ENCODE assay signal across 1 cellular context in the genomic region with DNA sequence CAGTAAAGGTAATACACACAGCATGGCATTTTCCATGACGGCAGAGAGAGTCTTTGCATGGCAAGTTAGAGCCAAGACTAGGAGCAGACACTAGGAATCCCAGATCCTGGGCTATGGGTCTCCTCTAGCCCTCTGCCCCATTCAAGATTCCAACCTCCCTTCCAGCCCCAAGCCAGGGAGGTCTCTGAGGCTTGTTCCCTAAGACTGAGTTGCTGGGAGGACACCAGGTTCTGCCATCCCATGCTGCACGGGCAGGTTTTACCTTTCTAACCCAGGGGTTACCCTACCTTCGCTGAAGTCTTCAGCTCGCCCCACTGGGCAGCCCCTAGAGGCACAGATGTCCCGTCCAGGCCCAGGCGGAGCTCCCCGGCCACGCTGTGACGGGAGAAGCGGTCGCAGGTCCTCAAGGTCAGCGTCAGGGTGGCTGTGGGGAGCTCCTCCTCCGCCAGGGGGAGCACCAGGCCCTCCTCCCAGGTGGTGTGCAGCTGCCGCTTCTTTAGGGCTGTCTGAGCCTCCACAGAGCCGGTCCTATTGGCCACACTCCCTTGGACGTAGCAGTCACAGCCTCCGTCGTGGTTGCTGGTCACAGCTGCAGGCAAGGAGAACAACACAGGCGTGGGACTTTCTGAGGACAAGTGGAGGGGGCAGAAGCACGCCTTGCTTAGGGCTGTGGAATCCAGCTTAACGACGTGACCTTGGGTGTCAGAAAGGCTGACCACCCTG.
TF ChIP-seq lines count a peak whose summit lies in the region.

No MANE protein-coding gene starts in this region.

TF ChIP-seq in HepG2, 621 proteins besides CTCF, POLR2A, EP300 and RAD21 (continued from another document):
- TF ChIP-seq MYPOP (CRISPR knock-in tag; IDR thresholded peaks at IDR 0.05): no peak
- TF ChIP-seq ESRRA (CRISPR knock-in tag; IDR thresholded peaks at IDR 0.05; ENCODE audit: low read depth): 0 out of 2 replicates have a peak, but pooled peaks have one; percentile 45
- no peak for TF ChIP-seq ATF7-NPFF (CRISPR knock-in tag; IDR thresholded peaks at IDR 0.05; ENCODE audit: low read depth)
